ENCODE assay signal across 12 cellular contexts in the genomic region with DNA sequence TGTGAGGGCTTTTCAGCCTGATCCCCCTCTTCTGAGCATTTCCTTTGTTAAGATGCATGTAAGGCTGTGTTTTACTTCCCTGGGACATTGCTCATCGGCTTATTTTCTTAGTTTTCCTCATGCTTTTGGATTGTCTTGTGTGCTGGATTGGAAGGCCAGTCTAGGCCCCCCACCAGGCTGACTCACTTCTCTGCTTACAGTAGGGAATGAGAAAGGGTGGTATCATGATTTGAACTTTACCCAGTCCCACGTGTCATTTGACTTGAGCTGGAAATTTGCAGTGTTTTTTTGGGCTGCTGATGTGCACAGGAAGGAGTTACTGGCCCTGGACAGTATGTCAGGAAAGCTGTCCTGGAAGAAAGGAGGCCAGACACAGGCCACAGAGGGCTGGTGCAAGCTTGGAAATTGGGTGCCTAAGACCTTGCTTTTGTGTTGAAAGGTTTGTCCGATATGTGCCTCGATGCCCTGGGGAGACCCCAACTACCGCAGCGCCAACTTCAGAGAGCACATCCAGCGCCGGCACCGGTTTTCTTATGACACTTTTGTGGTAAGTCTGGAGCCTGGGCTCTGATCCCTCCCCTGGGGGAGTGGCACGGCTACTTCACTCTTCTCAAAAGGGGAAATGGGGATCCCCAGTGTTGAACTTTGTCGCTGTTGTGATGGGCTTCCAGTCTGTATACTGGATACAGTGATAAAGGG. TPM values are rescaled to one million over a fixed set of nuclear protein-coding genes. Genes with fewer than 3 reads are reported as not detected.
DNase-seq lines count a peak whose midpoint lies in the region; ATAC-seq and TF ChIP-seq lines count a peak whose summit lies in the region.
"Had no signal": no experiment of that assay in that cellular context is flagged by ENCODE, and none has a peak within 500 bp of the region (broad histone marks: within the 10 kb centered on the region; RNA-seq: fewer than 3 reads in every experiment).

No MANE protein-coding gene starts in this region.

- no peak; the same call in 1 of the 2 replicates for TF ChIP-seq RAD21 in IMR-90 (IDR thresholded peaks at IDR 0.05; ENCODE audit: low read length)

- H3K4me1 ChIP-seq in IMR-90 (ENCODE audit: control insufficient read depth, insufficient read depth, low read length) (peaks cover 23% of the 10 kb centered on the region), mesodermal cell (ENCODE audit: control insufficient read depth, insufficient read depth, low read length, poor library complexity, severe bottlenecking) (peaks cover 11% of the 10 kb centered on the region), prostate gland (replicated peaks) (no peaks in the 10 kb centered on the region), trophoblast cell (ENCODE audit: control insufficient read depth in 1 of 2, insufficient read depth in 2 of 2, low read length in 2 of 2) (no peaks in the 10 kb centered on the region)

- peak overlapping the region; percentile 84 for H3K14ac ChIP-seq in IMR-90 (replicated peaks; ENCODE audit: low read depth, low read length)
- no peak overlapping the region for H3K14ac ChIP-seq in trophoblast cell (ENCODE audit: low read length)

- no peak overlapping the region for H2BK12ac ChIP-seq in trophoblast cell (ENCODE audit: low read length)

- H3K79me1 ChIP-seq in IMR-90 (ENCODE audit: low read depth in 1 of 2, low read length in 2 of 2), result peaks cover 45 to 66% of the 10 kb centered on the region in 2 experiments
- H3K79me1 ChIP-seq in trophoblast cell (ENCODE audit: low read length), result no peaks in the 10 kb centered on the region

- peaks cover 20% of the 10 kb centered on the region for H3K9me1 ChIP-seq in IMR-90 (ENCODE audit: insufficient read depth, low read length)

- peak overlapping the region; percentile 60 for H4K5ac ChIP-seq in IMR-90 (ENCODE audit: low read depth, low read length)

- H2AK5ac ChIP-seq in IMR-90 (ENCODE audit: low read depth, low read length) (peak overlapping the region; percentile 90), trophoblast cell (ENCODE audit: low read length) (no peak overlapping the region)

- peak overlapping the region; percentile 93 for H2AK9ac ChIP-seq in IMR-90 (replicated peaks; ENCODE audit: low read depth, low read length, poor library complexity)

- H3K4ac ChIP-seq in IMR-90 (ENCODE audit: low read depth, low read length) (peak overlapping the region; percentile 99), trophoblast cell (ENCODE audit: low read depth, low read length) (no peak overlapping the region)

- peak overlapping the region; percentile 36 for H3K9ac ChIP-seq in IMR-90 (ENCODE audit: low read depth, low read length)
- H3K9ac ChIP-seq in trophoblast cell (ENCODE audit: low read length), result no peak overlapping the region

- no peak overlapping the region for H3K4me3 ChIP-seq in BJ (ENCODE audit: low read depth, low read length)
- no peak overlapping the region for H3K4me3 ChIP-seq in IMR-90 (ENCODE audit: insufficient read depth, low read depth, low read length)
- no peak overlapping the region for H3K4me3 ChIP-seq in mesodermal cell (ENCODE audit: extremely low read depth, insufficient read depth, low read length, poor library complexity, severe bottlenecking)
- no peak overlapping the region for H3K4me3 ChIP-seq in prostate gland
- H3K4me3 ChIP-seq in trophoblast cell (ENCODE audit: low read depth, low read length), result no peak overlapping the region
- H3K4me3 ChIP-seq: Peyer's patch had no signal

- H2BK15ac ChIP-seq in IMR-90 (ENCODE audit: low read depth, low read length), result peak overlapping the region; percentile 35; the same call in 1 of the 3 replicates

- intact Hi-C loops in IMR-90 (cut with micrococcal nuclease) (no loop called here), prostate gland (cut with DNase I) (no loop called here)

- peak overlapping the region; percentile 43 for H3K4me2 ChIP-seq in IMR-90 (ENCODE audit: low read depth, low read length)
- H3K4me2 ChIP-seq in trophoblast cell (ENCODE audit: low read length), result no peak overlapping the region

- H4K8ac ChIP-seq in IMR-90 (ENCODE audit: low read depth in 2 of 2, low read length in 2 of 2) (peak overlapping the region; percentile 67 to 80; a peak in 3 of 4 replicates), trophoblast cell (ENCODE audit: low read depth, low read length) (no peak overlapping the region)

- dilution Hi-C loops in IMR-90 (cut with HindIII; ENCODE audit: low sequenced_read_pairs, unreplicated experiment), result no loop called here

- POLR2A ChIA-PET in BJ (lab: Charles Lee), result no interaction called here
- POLR2A ChIA-PET in IMR-90 (lab: Charles Lee; ENCODE audit: unreplicated experiment), result no interaction called here

- H4K20me1 ChIP-seq in IMR-90 (ENCODE audit: insufficient read depth, low read length), result peaks cover 13% of the 10 kb centered on the region

- no TSS peak for BruUV-seq in IMR-90 (replicated peaks; lab: Mats Ljungman, UMichigan)

- ATAC-seq in IMR-90 (ENCODE audit: low read depth) (peak; percentile 87), GM21360 (IDR thresholded peaks at IDR 0.05; ENCODE audit: unreplicated experiment) (no peak)
- ATAC-seq: left colon had no signal

- H3K56ac ChIP-seq in IMR-90 (ENCODE audit: extremely low read depth, insufficient read depth, low read length), result peak overlapping the region; percentile 88

- H2BK20ac ChIP-seq in IMR-90 (ENCODE audit: low read depth, low read length), result peak overlapping the region; percentile 92

- H3K23ac ChIP-seq in IMR-90 (ENCODE audit: low read depth, low read length), result peak overlapping the region; percentile 90; the same call in 1 of the 2 replicates
- H3K23ac ChIP-seq in trophoblast cell (ENCODE audit: low read length), result no peak overlapping the region

- H2BK5ac ChIP-seq in IMR-90 (ENCODE audit: low read depth, low read length, poor library complexity, severe bottlenecking) (peak overlapping the region; percentile 95), trophoblast cell (ENCODE audit: low read depth, low read length, poor library complexity) (no peak overlapping the region)

- peak overlapping the region; percentile 92 for H2BK120ac ChIP-seq in IMR-90 (ENCODE audit: low read depth, low read length)
- H2BK120ac ChIP-seq in trophoblast cell (ENCODE audit: insufficient read depth, low read length, poor library complexity), result no peak overlapping the region

- in situ Hi-C loops in IMR-90 (cut with MboI; ENCODE audit: low sequenced_read_pairs), result no loop called here

- DNase-seq in BJ (ENCODE audit: low read depth), result peak; percentile 69
- peak; percentile 99 for DNase-seq in IMR-90
- peak; percentile 94 for DNase-seq in astrocyte of the hippocampus (ENCODE audit: low read depth, low spot score)
- DNase-seq in prostate gland (ENCODE audit: low spot score), result no peak
- DNase-seq in COLO668 (lab: John Stamatoyannopoulos, UW; ENCODE audit: unreplicated experiment), result no peak
- no peak for DNase-seq in trophoblast cell
- DNase-seq: left colon, MM.1S, Peyer's patch had no signal

- H3K27ac ChIP-seq in IMR-90 (ENCODE audit: insufficient read depth, low read length), result peak overlapping the region; percentile 90
- peak overlapping the region; percentile 80 for H3K27ac ChIP-seq in mesodermal cell (ENCODE audit: low read depth, low read length, severe bottlenecking)
- no peak overlapping the region for H3K27ac ChIP-seq in prostate gland
- H3K27ac ChIP-seq in trophoblast cell (ENCODE audit: low read depth, low read length), result no peak overlapping the region
- H3K27ac ChIP-seq: Peyer's patch had no signal

- CTCF ChIA-PET in BJ (lab: Yijun Ruan, JAX) (interaction anchor here (1.3 to 2.9 kb wide), 3 partner anchors 30 to 230 kb away, joined by 3 to 8 read pairs (median 5); no protein-coding TSS in a partner anchor), IMR-90 (lab: Yijun Ruan, JAX) (interaction anchor here (0.6 kb wide), 1 partner anchor 17 kb away, joined by 3 read pairs; no protein-coding TSS in a partner anchor)

- H3K18ac ChIP-seq in IMR-90 (ENCODE audit: low read depth, low read length), result peak overlapping the region; percentile 82
- H3K18ac ChIP-seq in trophoblast cell (ENCODE audit: low read length), result no peak overlapping the region

- H3K27me3 ChIP-seq in BJ (ENCODE audit: control insufficient read depth, insufficient read depth, low read length) (no peaks in the 10 kb centered on the region), IMR-90 (ENCODE audit: control insufficient read depth, insufficient read depth, low read length) (no peaks in the 10 kb centered on the region), prostate gland (replicated peaks; ENCODE audit: insufficient read depth) (no peaks in the 10 kb centered on the region), trophoblast cell (ENCODE audit: insufficient read depth, low read length) (no peaks in the 10 kb centered on the region)
- H3K27me3 ChIP-seq: Peyer's patch had no signal

- WGBS in IMR-90 (ENCODE audit: extremely low coverage in 2 of 2, insufficient read length in 1 of 2), 2 experiments, result no CpG with 5 or more reads among the region's 11 CpGs
- 97 to 99% methylated on average over 9 to 10 of the region's 11 CpGs for WGBS in mesodermal cell (ENCODE audit: insufficient coverage in 2 of 2), 2 experiments
- WGBS in prostate gland, result 95% methylated on average over 11 of the region's 11 CpGs
- no CpG with 5 or more reads among the region's 11 CpGs for WGBS in trophoblast cell (ENCODE audit: extremely low coverage, insufficient coverage, insufficient read length)

- no peaks in the 10 kb centered on the region for H3K9me3 ChIP-seq in IMR-90 (ENCODE audit: control insufficient read depth, insufficient read depth, low read length)
- no peaks in the 10 kb centered on the region for H3K9me3 ChIP-seq in mesodermal cell (ENCODE audit: control insufficient read depth, low read length)
- H3K9me3 ChIP-seq in prostate gland, result no peaks in the 10 kb centered on the region
- no peaks in the 10 kb centered on the region for H3K9me3 ChIP-seq in trophoblast cell (ENCODE audit: insufficient read depth, low read depth, low read length)
- H3K9me3 ChIP-seq: Peyer's patch had no signal

- H2AFZ ChIP-seq in IMR-90 (replicated peaks; ENCODE audit: low read length, poor library complexity), result no peak overlapping the region
- no peak overlapping the region for H2AFZ ChIP-seq in trophoblast cell (ENCODE audit: insufficient read depth, low read length, poor library complexity)

- H3K79me2 ChIP-seq in trophoblast cell (ENCODE audit: control insufficient read depth, insufficient read depth, low read length, poor library complexity), result no peaks in the 10 kb centered on the region

- no peak; the same call in 1 of the 2 replicates for TF ChIP-seq POLR2A in IMR-90 (IDR thresholded peaks at IDR 0.05; ENCODE audit: low read depth, low read length)
- TF ChIP-seq POLR2A in prostate gland (IDR thresholded peaks at IDR 0.05), result no peak

- no peak overlapping the region for H4K12ac ChIP-seq in trophoblast cell (ENCODE audit: low read depth, low read length)

- TF ChIP-seq CTCF in BJ (IDR thresholded peaks at IDR 0.05; ENCODE audit: insufficient read depth, low read depth, low read length) (no peak), IMR-90 (conservative IDR thresholded peaks at IDR 0.05; ENCODE audit: low read depth, low read length) (no peak), prostate gland (IDR thresholded peaks at IDR 0.05) (no peak)

- H3K36me3 ChIP-seq in BJ (ENCODE audit: control insufficient read depth, insufficient read depth, low read length) (peaks cover 27% of the 10 kb centered on the region), IMR-90 (ENCODE audit: control insufficient read depth, insufficient read depth, low read length) (peaks cover 51% of the 10 kb centered on the region), mesodermal cell (ENCODE audit: control insufficient read depth, insufficient read depth, low read length) (peaks cover 88% of the 10 kb centered on the region), prostate gland (peaks cover 11 to 46% of the 10 kb centered on the region in 2 donors), trophoblast cell (ENCODE audit: control insufficient read depth in 1 of 2, insufficient read depth in 2 of 2, low read length in 2 of 2) (peaks cover 45 to 66% of the 10 kb centered on the region in 2 experiments)

- H4K91ac ChIP-seq in IMR-90 (ENCODE audit: insufficient read depth, low read depth, low read length) (peak overlapping the region; percentile 94), trophoblast cell (ENCODE audit: low read depth, low read length) (no peak overlapping the region)

RNA-seq across cellular contexts. Expression of gene RNF114, which starts 12.8 kb away (rescaled TPM):
- polyA plus RNA-seq in BJ (2011; rRNA removed), result 53.6 and 54.1 TPM in 2 replicates
- polyA minus RNA-seq in BJ (2011; rRNA and poly(A)+ RNA removed), result 21.4 and 38.5 TPM in 2 replicates
- total RNA-seq in IMR-90 (2012; rRNA removed), result 44.6 and 49.7 TPM in 2 replicates
- polyA plus RNA-seq in IMR-90 (2012; rRNA removed), result 55.0 and 62.3 TPM in 2 replicates
- 122 and 166 TPM in 2 replicates for polyA plus RNA-seq in IMR-90 (2012; cell fraction: cytosol; rRNA removed)
- polyA plus RNA-seq in IMR-90 (2012; cell fraction: nucleus; rRNA removed; ENCODE audit: low replicate concordance), result 88.0 and 111 TPM in 2 replicates
- polyA plus RNA-seq in mesodermal cell (2013, experiment 1 of 2), result 84.5 TPM
- polyA plus RNA-seq in mesodermal cell (2013, experiment 2 of 2), result 76.5 TPM
- 100 to 1,000 TPM; 166 to 239 TPM for total RNA-seq in prostate gland
- 56.6 and 56.7 TPM in 2 replicates for polyA plus RNA-seq in trophoblast cell (2013)

RNA-seq across cellular contexts. Expression of gene SPATA2, which starts 33.6 kb away (rescaled TPM):
- polyA plus RNA-seq in BJ (2011; rRNA removed) (3.5 and 5.7 TPM in 2 replicates), IMR-90 (2012; rRNA removed) (4.4 and 4.5 TPM in 2 replicates)
- 3.7 and 4.1 TPM in 2 replicates for polyA minus RNA-seq in BJ (2011; rRNA and poly(A)+ RNA removed)
- total RNA-seq in IMR-90 (2012; rRNA removed) (1.3 and 1.4 TPM in 2 replicates), prostate gland (10 to 100 TPM in 1 of 2 donors, 1 to 10 TPM in 1; 9.2 to 15.2 TPM)
- 3.5 and 5.8 TPM in 2 replicates for polyA plus RNA-seq in IMR-90 (2012; cell fraction: cytosol; rRNA removed)
- polyA plus RNA-seq in IMR-90 (2012; cell fraction: nucleus; rRNA removed; ENCODE audit: low replicate concordance), result 5.9 and 9.4 TPM in 2 replicates
- polyA plus RNA-seq in mesodermal cell (2013, experiment 1 of 2), result 6.3 TPM
- polyA plus RNA-seq in mesodermal cell (2013, experiment 2 of 2), result 5.3 TPM
- polyA plus RNA-seq in trophoblast cell (2013), result 8.8 and 9.0 TPM in 2 replicates

RNA-seq across cellular contexts. Expression of gene SNAI1, which starts 33.8 kb away (rescaled TPM):
- polyA plus RNA-seq in BJ (2011; rRNA removed), result 3.6 and 6.5 TPM in 2 replicates
- 2.7 and 3.4 TPM in 2 replicates for polyA minus RNA-seq in BJ (2011; rRNA and poly(A)+ RNA removed)
- 0.54 and 0.83 TPM in 2 replicates for total RNA-seq in IMR-90 (2012; rRNA removed)
- polyA plus RNA-seq in IMR-90 (2012; rRNA removed), result 13.7 and 14.9 TPM in 2 replicates
- 10.8 and 34.1 TPM in 2 replicates for polyA plus RNA-seq in IMR-90 (2012; cell fraction: cytosol; rRNA removed)
- 54.0 and 64.7 TPM in 2 replicates for polyA plus RNA-seq in IMR-90 (2012; cell fraction: nucleus; rRNA removed; ENCODE audit: low replicate concordance)
- polyA plus RNA-seq in mesodermal cell (2013, experiment 1 of 2), result 62.2 TPM
- polyA plus RNA-seq in mesodermal cell (2013, experiment 2 of 2), result 48.4 TPM
- total RNA-seq in prostate gland, result 1 to 10 TPM; 1.0 to 7.4 TPM
- 74.2 and 76.9 TPM in 2 replicates for polyA plus RNA-seq in trophoblast cell (2013)
- total RNA-seq: frontal cortex had no signal

Comparison
In these comparisons a context has a peak if more than half of its experiments do, and no peak if none do; other contexts are left out.
1. DNase-seq: peak in BJ (single experiment), IMR-90 (single experiment) and astrocyte of the hippocampus (single experiment); none in prostate gland (single experiment), COLO668 (single experiment) and trophoblast cell (0 of 2).
2. H3K27ac ChIP-seq: peak in IMR-90 (single experiment) and mesodermal cell (single experiment); none in prostate gland (0 of 2) and trophoblast cell (single experiment).